In genomic region chr12:22874151-22874550, GRCh38 we compare ENCODE assay signal across 21 cellular contexts.
DNase-seq lines count a peak whose midpoint lies in the region; ATAC-seq and TF ChIP-seq lines count a peak whose summit lies in the region.
"Had no signal": no experiment of that assay in that cellular context is flagged by ENCODE, and none has a peak within 500 bp of the region (broad histone marks: within the 10 kb centered on the region; RNA-seq: fewer than 3 reads in every experiment).

No MANE protein-coding gene starts in this region.

- no peak overlapping the region for H3K27ac ChIP-seq in thoracic aorta

- peaks cover 7% of the 10 kb centered on the region for H3K27me3 Mint-ChIP-seq in type B pancreatic cell
- peaks cover 2 to 7% (median 3%) of the 10 kb centered on the region in 3 donors for H3K27me3 Mint-ChIP-seq in immature natural killer cell (ENCODE audit: low read depth in 3 of 3)
- H3K27me3 Mint-ChIP-seq: CD4-positive, CD25-positive, alpha-beta regulatory T cell; IgD-negative memory B cell had no signal

- no peak overlapping the region for H3K27ac Mint-ChIP-seq in type B pancreatic cell
- H3K27ac Mint-ChIP-seq in immature natural killer cell = no peak overlapping the region
- H3K27ac Mint-ChIP-seq: CD4-positive, CD25-positive, alpha-beta regulatory T cell; CD8-positive, alpha-beta memory T cell; GM23338; IgD-negative memory B cell had no signal

- in situ Hi-C loops in astrocyte of the cerebellum (cut with HindIII; ENCODE audit: low sequenced_read_pairs) = no loop called here

- H3K4me3 ChIP-seq in astrocyte of the cerebellum (ENCODE audit: low read depth, low read length) (no peak overlapping the region), epithelial cell of esophagus (ENCODE audit: low read length) (no peak overlapping the region), thoracic aorta (no peak overlapping the region)
- H3K4me3 ChIP-seq: GM23338 had no signal

- H3K4me1 ChIP-seq in thoracic aorta (ENCODE audit: control insufficient read depth in 1 of 2, low read depth in 2 of 2) = no peaks in the 10 kb centered on the region
- H3K4me1 ChIP-seq: BE2C had no signal

- DNase-seq in astrocyte of the cerebellum (ENCODE audit: low read depth) = peak; percentile 22
- peak; percentile 34 for DNase-seq in epithelial cell of esophagus (ENCODE audit: low read depth)
- peak; percentile 1 for DNase-seq in iris pigment epithelial cell (ENCODE audit: low read depth)
- DNase-seq in thoracic aorta (ENCODE audit: low spot score) = no peak
- no peak for DNase-seq in type B pancreatic cell (ENCODE audit: extremely low spot score, unreplicated experiment)
- DNase-seq in immature natural killer cell = no peak
- DNase-seq: ACHN; BE2C; C1 segment of cervical spinal cord; CD4-positive, CD25-positive, alpha-beta regulatory T cell; CD8-positive, alpha-beta memory T cell; COR-L47; DMS79; GDM1; HCEC 1CT; KBM-7 had no signal

- H3K36me3 ChIP-seq in thoracic aorta = no peaks in the 10 kb centered on the region
- H3K36me3 ChIP-seq: BE2C had no signal

- peaks cover 4% of the 10 kb centered on the region for H3K9me3 Mint-ChIP-seq in type B pancreatic cell
- H3K9me3 Mint-ChIP-seq in immature natural killer cell = peaks cover 0 to 5% (median 0%) of the 10 kb centered on the region in 6 donors

- H3K4me3 Mint-ChIP-seq in type B pancreatic cell (no peak overlapping the region), immature natural killer cell (no peak overlapping the region)
- H3K4me3 Mint-ChIP-seq: CD4-positive, CD25-positive, alpha-beta regulatory T cell; CD8-positive, alpha-beta memory T cell; GM23338; IgD-negative memory B cell had no signal

- H3K27me3 ChIP-seq in thoracic aorta (replicated peaks; ENCODE audit: insufficient read depth) = no peaks in the 10 kb centered on the region
- H3K27me3 ChIP-seq: BE2C had no signal

- TF ChIP-seq CTCF in astrocyte of the cerebellum (IDR thresholded peaks at IDR 0.05; ENCODE audit: low read depth, low read length, missing control alignments) (no peak), epithelial cell of esophagus (IDR thresholded peaks at IDR 0.05; ENCODE audit: insufficient read depth, low read depth, low read length, missing control alignments) (no peak), thoracic aorta (IDR thresholded peaks at IDR 0.05) (no peak), type B pancreatic cell (conservative IDR thresholded peaks at IDR 0.05) (no peak)

- H3K4me1 Mint-ChIP-seq in type B pancreatic cell (ENCODE audit: unreplicated experiment) (no peaks in the 10 kb centered on the region), immature natural killer cell (no peaks in the 10 kb centered on the region)
- H3K4me1 Mint-ChIP-seq: CD4-positive, CD25-positive, alpha-beta regulatory T cell; CD8-positive, alpha-beta memory T cell; GM23338; IgD-negative memory B cell had no signal

- ATAC-seq in thoracic aorta (ENCODE audit: insufficient number of reproducible peaks, low FRiP score, low read depth) = peak; percentile 84
- no peak for ATAC-seq in GM18502 (IDR thresholded peaks at IDR 0.05; ENCODE audit: poor library complexity, unreplicated experiment)
- ATAC-seq in HG02763 (IDR thresholded peaks at IDR 0.05; ENCODE audit: unreplicated experiment) = no peak
- ATAC-seq: GM23338, HepG2 had no signal

- no peaks in the 10 kb centered on the region for H3K9me3 ChIP-seq in thoracic aorta
- H3K9me3 ChIP-seq: BE2C had no signal

- no peaks in the 10 kb centered on the region for H3K36me3 Mint-ChIP-seq in type B pancreatic cell
- H3K36me3 Mint-ChIP-seq in immature natural killer cell = no peaks in the 10 kb centered on the region
- H3K36me3 Mint-ChIP-seq: CD4-positive, CD25-positive, alpha-beta regulatory T cell; CD8-positive, alpha-beta memory T cell; IgD-negative memory B cell had no signal

Comparison
In these comparisons a context has a peak if more than half of its experiments do, and no peak if none do; other contexts are left out.
1. DNase-seq: peak in astrocyte of the cerebellum (single experiment), epithelial cell of esophagus (single experiment) and iris pigment epithelial cell (single experiment); none in thoracic aorta (single experiment), type B pancreatic cell (single experiment) and immature natural killer cell (0 of 3).